17 cellular contexts compared by ENCODE assay signal in genomic region chr1:3433596-3434320, GRCh38. TPM values are rescaled to one million over a fixed set of nuclear protein-coding genes. Genes with fewer than 3 reads are reported as not detected.
A peak's percentile ranks its signal among the peaks of the same experiment; 100 is the strongest.
DNase-seq lines count a peak whose midpoint lies in the region; ATAC-seq and TF ChIP-seq lines count a peak whose summit lies in the region.
"Had no signal": no experiment of that assay in that cellular context is flagged by ENCODE, and none has a peak within 500 bp of the region (broad histone marks: within the 10 kb centered on the region; RNA-seq: fewer than 3 reads in every experiment).

No MANE protein-coding gene starts in this region.

- H3K27me3 Mint-ChIP-seq in WTC11 (ENCODE audit: low read depth) (no peaks in the 10 kb centered on the region), chondrocyte (ENCODE audit: low read depth) (peaks cover 2% of the 10 kb centered on the region)

- H4K91ac ChIP-seq in neuronal stem cell (ENCODE audit: low read depth, low read length, poor library complexity), result no peak overlapping the region

- H3K4me3 Mint-ChIP-seq in WTC11 (no peak overlapping the region), chondrocyte (ENCODE audit: unreplicated experiment) (no peak overlapping the region)
- H3K4me3 Mint-ChIP-seq: CD4-positive, alpha-beta memory T cell; HFFc6 had no signal

- peak; percentile 22 for DNase-seq in Right ventricle myocardium superior
- DNase-seq in right atrium auricular region (ENCODE audit: low spot score), result no peak
- DNase-seq in WTC11 (ENCODE audit: low spot score), result no peak
- DNase-seq in chondrocyte (ENCODE audit: low spot score), result peak; percentile 68
- no peak for DNase-seq in neuronal stem cell (ENCODE audit: low spot score)
- no peak for DNase-seq in activated T-cell treated with anti-CD3 and anti-CD28 coated beads, Interleukin-2, amount 50 U/mL, for 1 hour
- DNase-seq in esophagus squamous epithelium (lab: John Stamatoyannopoulos, UW), result no peak
- DNase-seq: C1 segment of cervical spinal cord; Calu3; CD4-positive, alpha-beta memory T cell; COR-L47; DMS53; DMS79 treated with DMSO at 0.1 percent for 48 hours; GF-D8; GOT3; HFFc6 had no signal

- no peak overlapping the region for H2BK120ac ChIP-seq in neuronal stem cell (ENCODE audit: low read depth, low read length)

- H3K27ac ChIP-seq in right atrium auricular region, result no peak overlapping the region
- H3K27ac ChIP-seq in neuronal stem cell (replicated peaks; ENCODE audit: low read length), result no peak overlapping the region
- H3K27ac ChIP-seq in esophagus squamous epithelium, result no peak overlapping the region

- H3K4me3 ChIP-seq in right atrium auricular region, result no peak overlapping the region
- H3K4me3 ChIP-seq in neuronal stem cell (ENCODE audit: low read length in 2 of 2), result no peak overlapping the region
- H3K4me3 ChIP-seq in esophagus squamous epithelium, result no peak overlapping the region
- H3K4me3 ChIP-seq: HAP-1 had no signal

- TF ChIP-seq POLR2A in esophagus squamous epithelium (IDR thresholded peaks at IDR 0.05), result no peak

- ATAC-seq in Right ventricle myocardium superior (ENCODE audit: poor library complexity), result no peak
- no peak for ATAC-seq in WTC11

- peak overlapping the region; percentile 74 for H3K18ac ChIP-seq in neuronal stem cell (ENCODE audit: low read length)

- H2BK12ac ChIP-seq in neuronal stem cell (ENCODE audit: low read length), result no peak overlapping the region

- no peak overlapping the region for H3K14ac ChIP-seq in neuronal stem cell (ENCODE audit: low read length)

- no CpG with 5 or more reads among the region's 31 CpGs for WGBS in neuronal stem cell (ENCODE audit: extremely low coverage in 2 of 2, insufficient read length in 2 of 2, insufficient replicate concordance in 1 of 2), 2 donors
- 89 to 94% methylated on average over 11 of the region's 31 CpGs for WGBS in esophagus squamous epithelium, 2 donors

- H3K27me3 ChIP-seq in right atrium auricular region (no peaks in the 10 kb centered on the region), neuronal stem cell (ENCODE audit: control insufficient read depth in 3 of 3, insufficient read depth in 3 of 3, low read depth in 1 of 3, low read length in 3 of 3) (peaks cover 0 to 34% (median 0%) of the 10 kb centered on the region in 3 experiments), esophagus squamous epithelium (peaks cover 0 to 96% (median 0%) of the 10 kb centered on the region in 4 donors)

- H3K36me3 ChIP-seq in right atrium auricular region (no peaks in the 10 kb centered on the region), neuronal stem cell (replicated peaks in 1 of 2; ENCODE audit: control insufficient read depth in 2 of 2, insufficient read depth in 2 of 2, low read length in 2 of 2) (no peaks in the 10 kb centered on the region), esophagus squamous epithelium (no peaks in the 10 kb centered on the region)
- H3K36me3 ChIP-seq: HAP-1 had no signal

- no peaks in the 10 kb centered on the region for H3K9me3 ChIP-seq in right atrium auricular region
- peaks cover 3 to 5% of the 10 kb centered on the region in 2 donors for H3K9me3 ChIP-seq in neuronal stem cell (replicated peaks in 1 of 2; ENCODE audit: control insufficient read depth in 2 of 2, insufficient read depth in 1 of 2, low read depth in 1 of 2, low read length in 2 of 2)
- H3K9me3 ChIP-seq in esophagus squamous epithelium, result no peaks in the 10 kb centered on the region
- H3K9me3 ChIP-seq: HAP-1 had no signal

- H2BK15ac ChIP-seq in neuronal stem cell (ENCODE audit: low read length), result no peak overlapping the region

- H3K23ac ChIP-seq in neuronal stem cell (ENCODE audit: low read depth, low read length, poor library complexity), result no peak overlapping the region

- H3K4me1 ChIP-seq in right atrium auricular region (no peaks in the 10 kb centered on the region), neuronal stem cell (ENCODE audit: control insufficient read depth in 2 of 2, insufficient read depth in 1 of 2, low read depth in 1 of 2, low read length in 2 of 2) (peaks cover 0 to 4% of the 10 kb centered on the region in 2 donors), esophagus squamous epithelium (no peaks in the 10 kb centered on the region)
- H3K4me1 ChIP-seq: HAP-1 had no signal

- peaks cover 9% of the 10 kb centered on the region for H3K79me1 ChIP-seq in neuronal stem cell (ENCODE audit: low read depth, low read length)

- no peak overlapping the region for H2BK5ac ChIP-seq in neuronal stem cell (ENCODE audit: low read length)

- H3K27ac Mint-ChIP-seq in WTC11, result 0 out of 2 replicates have a peak overlapping the region, but pooled peaks have one; percentile 9
- no peak overlapping the region for H3K27ac Mint-ChIP-seq in chondrocyte (ENCODE audit: unreplicated experiment)
- H3K27ac Mint-ChIP-seq: CD4-positive, alpha-beta memory T cell; HFFc6 had no signal

- H3K36me3 Mint-ChIP-seq in WTC11 (no peaks in the 10 kb centered on the region), chondrocyte (ENCODE audit: low read depth) (peaks cover 15% of the 10 kb centered on the region)
- H3K36me3 Mint-ChIP-seq: CD4-positive, alpha-beta memory T cell had no signal

- intact Hi-C loops in Right ventricle myocardium superior (cut with DNase I) (no loop called here), esophagus squamous epithelium (cut with DNase I) (no loop called here)

- peaks cover 3% of the 10 kb centered on the region; the same call in 1 of the 2 replicates for H3K4me1 Mint-ChIP-seq in WTC11
- H3K4me1 Mint-ChIP-seq in chondrocyte (ENCODE audit: low read depth), result no peaks in the 10 kb centered on the region
- H3K4me1 Mint-ChIP-seq: CD4-positive, alpha-beta memory T cell had no signal

- no peak overlapping the region for H3K4ac ChIP-seq in neuronal stem cell (ENCODE audit: low read length)

- POLR2A ChIA-PET in WTC11 (lab: Charles Lee), result no interaction called here

- TF ChIP-seq CTCF in right atrium auricular region (IDR thresholded peaks at IDR 0.05) (no peak), WTC11 (IDR thresholded peaks at IDR 0.05) (no peak), chondrocyte (IDR thresholded peaks at IDR 0.05) (no peak), esophagus squamous epithelium (IDR thresholded peaks at IDR 0.05) (no peak)

- H2AFZ ChIP-seq in neuronal stem cell (ENCODE audit: low read length), result no peak overlapping the region

- no peak overlapping the region for H3K9ac ChIP-seq in neuronal stem cell (ENCODE audit: low read depth, low read length, poor library complexity)

- no peak overlapping the region for H4K8ac ChIP-seq in neuronal stem cell (ENCODE audit: low read depth, low read length)

- H3K9me3 Mint-ChIP-seq in WTC11 (no peaks in the 10 kb centered on the region), chondrocyte (ENCODE audit: low read depth) (no peaks in the 10 kb centered on the region)
- H3K9me3 Mint-ChIP-seq: CD4-positive, alpha-beta memory T cell had no signal

- H3K4me2 ChIP-seq in neuronal stem cell (ENCODE audit: insufficient read depth, low read length, poor library complexity, severe bottlenecking), result no peak overlapping the region

- H2AK5ac ChIP-seq in neuronal stem cell (ENCODE audit: low read depth, low read length), result no peak overlapping the region

- CTCF ChIA-PET in WTC11 (lab: Charles Lee), result interaction anchor here (1.7 to 2.8 kb wide), 2 partner anchors 19 to 38 kb away, joined by 5 to 18 read pairs; no protein-coding TSS in a partner anchor

TF ChIP-seq in WTC11, 78 proteins besides CTCF, POLR2A, EP300 and RAD21:
- TF ChIP-seq NR2C2 (CRISPR knock-in tag; IDR thresholded peaks at IDR 0.05) (no peak), ZNF671 (CRISPR knock-in tag; IDR thresholded peaks at IDR 0.05) (no peak), RORB (CRISPR knock-in tag; IDR thresholded peaks at IDR 0.05) (no peak)

RNA-seq across cellular contexts. Expression of gene ARHGEF16, which starts 20.7 kb away (rescaled TPM):
- 0.89 TPM for total RNA-seq in Right ventricle myocardium superior
- total RNA-seq in right atrium auricular region, result 1 to 10 TPM in 1 of 2 donors, under 1 TPM in 1; 0.22 to 1.5 TPM
- total RNA-seq in WTC11 (2021), result 15.5 to 17.2 TPM (median 16.1 TPM) in 3 replicates
- 1.1 to 4.1 TPM (median 2.0 TPM) in 3 replicates for total RNA-seq in chondrocyte
- 1.5 TPM for polyA plus RNA-seq in neuronal stem cell (2013, experiment 1 of 2)
- polyA plus RNA-seq in neuronal stem cell (2013, experiment 2 of 2), result 1.4 TPM
- total RNA-seq in esophagus squamous epithelium, result 10 to 100 TPM in 3 of 4 donors, 1 to 10 TPM in 1; 8.4 to 24.6 (median 22.4) TPM

Comparison
In these comparisons a context has a peak if more than half of its experiments do, and no peak if none do; other contexts are left out.
1. DNase-seq: peak in Right ventricle myocardium superior (single experiment) and chondrocyte (single experiment); none in right atrium auricular region (single experiment), WTC11 (single experiment), neuronal stem cell (single experiment), activated T-cell treated with anti-CD3 and anti-CD28 coated beads, Interleukin-2, amount 50 U/mL, for 1 hour (single experiment) and esophagus squamous epithelium (single experiment).